In the genomic region with DNA sequence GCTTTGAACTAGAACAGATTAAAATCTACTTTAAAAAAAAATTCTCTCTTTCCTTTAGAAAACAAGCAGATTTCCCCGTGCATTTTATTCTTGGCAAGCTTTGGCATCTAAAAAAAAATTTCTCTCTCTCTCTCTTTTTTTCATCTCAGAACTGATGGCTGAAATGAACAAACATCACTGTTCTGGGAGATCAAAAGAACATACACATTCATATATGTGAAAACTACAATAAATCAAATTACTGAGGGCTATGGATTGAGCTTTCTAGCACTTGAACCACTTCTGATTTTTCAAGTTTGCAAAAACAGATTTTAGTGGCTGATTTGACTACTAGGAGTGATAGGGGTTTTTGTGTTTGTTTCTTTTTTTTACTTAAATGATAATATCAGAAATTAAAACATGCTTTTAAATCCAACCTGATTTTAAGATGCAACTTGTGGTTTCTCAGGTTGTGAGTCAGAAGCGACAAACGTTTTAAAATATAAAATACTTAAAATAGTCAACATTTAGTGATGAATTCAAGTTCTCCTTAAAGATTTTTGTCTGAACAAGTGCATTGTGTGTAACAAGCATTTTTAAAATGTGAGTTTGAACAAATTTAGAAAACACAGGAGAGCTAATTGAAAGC, we compare ENCODE assay signal across 18 cellular contexts. TPM values are rescaled to one million over a fixed set of nuclear protein-coding genes. Genes with fewer than 3 reads are reported as not detected.
DNase-seq lines count a peak whose midpoint lies in the region; ATAC-seq lines count a peak whose summit lies in the region.
"Had no signal": no experiment of that assay in that cellular context is flagged by ENCODE, and none has a peak within 500 bp of the region (broad histone marks: within the 10 kb centered on the region; RNA-seq: fewer than 3 reads in every experiment).

No MANE protein-coding gene starts in this region.

- no peaks in the 10 kb centered on the region for H3K9me3 ChIP-seq in iPS-15b (ENCODE audit: control insufficient read depth, insufficient read depth, low read length)
- H3K9me3 ChIP-seq: gastrocnemius medialis, neutrophil had no signal

- intact Hi-C loops in activated naive CD4-positive, alpha-beta T cell treated with anti-CD3 and anti-CD28 coated beads for 36 hours (cut with micrococcal nuclease) = loop anchor here (5.0 kb wide), 3 partner anchors 158 to 703 kb away; no protein-coding TSS in a partner anchor

- no peaks in the 10 kb centered on the region for H3K4me1 ChIP-seq in iPS-15b (ENCODE audit: control insufficient read depth, insufficient read depth, low read length)

- no peak overlapping the region for H3K9ac ChIP-seq in iPS-15b (ENCODE audit: low read depth, low read length)
- H3K9ac ChIP-seq: BLaER1 treated with 17β-estradiol and CSF1 and Interleukin-3, amounts not matched to agents 10 nM and 100 nM had no signal

- H3K27me3 ChIP-seq in iPS-15b (ENCODE audit: control insufficient read depth, insufficient read depth, low read length) = peaks cover 99% of the 10 kb centered on the region

- H3K4me3 ChIP-seq in iPS-15b (ENCODE audit: low read depth, low read length) = peak overlapping the region; percentile 4
- H3K4me3 ChIP-seq: SK-N-MC had no signal

- H3K4me3 Mint-ChIP-seq in activated naive CD4-positive, alpha-beta T cell treated with anti-CD3 and anti-CD28 coated beads, Interleukin-2, amount 50 U/mL, for 24 hours = peak overlapping the region; percentile 26
- H3K4me3 Mint-ChIP-seq in activated T-helper 17 cell treated with anti-CD3 and anti-CD28 coated beads, Interleukin-2, amount 50 U/mL, for 72 hours = peak overlapping the region; percentile 14
- H3K4me3 Mint-ChIP-seq in stimulated activated naive CD8-positive, alpha-beta T cell treated with anti-CD3 and anti-CD28 coated beads, Interleukin-15, amount 100 ng/mL, for 72 hours = peak overlapping the region; percentile 83 to 84
- no peak overlapping the region for H3K4me3 Mint-ChIP-seq in activated naive CD4-positive, alpha-beta T cell treated with anti-CD3 and anti-CD28 coated beads for 36 hours

- CTCF ChIA-PET in activated naive CD4-positive, alpha-beta T cell treated with anti-CD3 and anti-CD28 coated beads for 36 hours (lab: Charles Lee) = interaction anchor here (0.6 kb wide), 1 partner anchor 311 kb away, joined by 3 read pairs; no protein-coding TSS in a partner anchor

- peak overlapping the region; percentile 73 for H3K27ac Mint-ChIP-seq in activated naive CD4-positive, alpha-beta T cell treated with anti-CD3 and anti-CD28 coated beads, Interleukin-2, amount 50 U/mL, for 24 hours
- H3K27ac Mint-ChIP-seq in activated T-helper 17 cell treated with anti-CD3 and anti-CD28 coated beads, Interleukin-2, amount 50 U/mL, for 72 hours = no peak overlapping the region
- H3K27ac Mint-ChIP-seq in stimulated activated naive CD8-positive, alpha-beta T cell treated with anti-CD3 and anti-CD28 coated beads, Interleukin-15, amount 100 ng/mL, for 72 hours = no peak overlapping the region
- no peak overlapping the region for H3K27ac Mint-ChIP-seq in activated naive CD4-positive, alpha-beta T cell treated with anti-CD3 and anti-CD28 coated beads for 36 hours
- H3K27ac Mint-ChIP-seq: activated CD8-positive, alpha-beta memory T cell treated with anti-CD3 and anti-CD28 coated beads, Interleukin-2, amount 10 ng/mL, durations not matched to agents 7 days and 5 days; mesothelial cell of epicardium had no signal

- H3K4me1 Mint-ChIP-seq in activated naive CD4-positive, alpha-beta T cell treated with anti-CD3 and anti-CD28 coated beads, Interleukin-2, amount 50 U/mL, for 24 hours = peaks cover 50% of the 10 kb centered on the region
- H3K4me1 Mint-ChIP-seq in activated T-helper 17 cell treated with anti-CD3 and anti-CD28 coated beads, Interleukin-2, amount 50 U/mL, for 72 hours = peaks cover 30% of the 10 kb centered on the region
- H3K4me1 Mint-ChIP-seq in stimulated activated naive CD8-positive, alpha-beta T cell treated with anti-CD3 and anti-CD28 coated beads, Interleukin-15, amount 100 ng/mL, for 72 hours = peaks cover 72% of the 10 kb centered on the region
- H3K4me1 Mint-ChIP-seq in activated naive CD4-positive, alpha-beta T cell treated with anti-CD3 and anti-CD28 coated beads for 36 hours (ENCODE audit: low read depth) = peaks cover 55% of the 10 kb centered on the region

- no peaks in the 10 kb centered on the region for H3K36me3 ChIP-seq in iPS-15b (ENCODE audit: control insufficient read depth, insufficient read depth, low read length)
- H3K36me3 ChIP-seq: BLaER1 treated with 17β-estradiol and CSF1 and Interleukin-3, amounts not matched to agents 10 nM and 100 nM; gastrocnemius medialis; neutrophil had no signal

- H3K36me3 Mint-ChIP-seq in activated naive CD4-positive, alpha-beta T cell treated with anti-CD3 and anti-CD28 coated beads, Interleukin-2, amount 50 U/mL, for 24 hours = peaks cover 2% of the 10 kb centered on the region
- H3K36me3 Mint-ChIP-seq in activated T-helper 17 cell treated with anti-CD3 and anti-CD28 coated beads, Interleukin-2, amount 50 U/mL, for 72 hours (ENCODE audit: low read depth) = peaks cover 9% of the 10 kb centered on the region
- no peaks in the 10 kb centered on the region for H3K36me3 Mint-ChIP-seq in activated naive CD4-positive, alpha-beta T cell treated with anti-CD3 and anti-CD28 coated beads for 36 hours (ENCODE audit: low read depth)
- H3K36me3 Mint-ChIP-seq: mesothelial cell of epicardium had no signal

- ATAC-seq in activated T-helper 17 cell treated with anti-CD3 and anti-CD28 coated beads, Interleukin-2, amount 50 U/mL, for 72 hours (replicated peaks) = no peak
- no peak for ATAC-seq in stimulated activated naive CD8-positive, alpha-beta T cell treated with anti-CD3 and anti-CD28 coated beads, Interleukin-15, amount 100 ng/mL, for 72 hours
- ATAC-seq: activated CD8-positive, alpha-beta memory T cell treated with anti-CD3 and anti-CD28 coated beads, Interleukin-2, amount 10 ng/mL, durations not matched to agents 7 days and 5 days; esophagus mucosa; gastrocnemius medialis had no signal

- H3K27me3 Mint-ChIP-seq in activated naive CD4-positive, alpha-beta T cell treated with anti-CD3 and anti-CD28 coated beads, Interleukin-2, amount 50 U/mL, for 24 hours = peaks cover 80% of the 10 kb centered on the region
- peaks cover 85% of the 10 kb centered on the region for H3K27me3 Mint-ChIP-seq in activated T-helper 17 cell treated with anti-CD3 and anti-CD28 coated beads, Interleukin-2, amount 50 U/mL, for 72 hours
- H3K27me3 Mint-ChIP-seq in stimulated activated naive CD8-positive, alpha-beta T cell treated with anti-CD3 and anti-CD28 coated beads, Interleukin-15, amount 100 ng/mL, for 72 hours = peaks cover 100% of the 10 kb centered on the region
- H3K27me3 Mint-ChIP-seq in activated naive CD4-positive, alpha-beta T cell treated with anti-CD3 and anti-CD28 coated beads for 36 hours (ENCODE audit: low read depth) = peaks cover 85% of the 10 kb centered on the region

- H3K9me3 Mint-ChIP-seq in activated naive CD4-positive, alpha-beta T cell treated with anti-CD3 and anti-CD28 coated beads, Interleukin-2, amount 50 U/mL, for 24 hours = peaks cover 5% of the 10 kb centered on the region
- peaks cover 3% of the 10 kb centered on the region for H3K9me3 Mint-ChIP-seq in activated T-helper 17 cell treated with anti-CD3 and anti-CD28 coated beads, Interleukin-2, amount 50 U/mL, for 72 hours
- no peaks in the 10 kb centered on the region for H3K9me3 Mint-ChIP-seq in stimulated activated naive CD8-positive, alpha-beta T cell treated with anti-CD3 and anti-CD28 coated beads, Interleukin-15, amount 100 ng/mL, for 72 hours
- no peaks in the 10 kb centered on the region for H3K9me3 Mint-ChIP-seq in activated naive CD4-positive, alpha-beta T cell treated with anti-CD3 and anti-CD28 coated beads for 36 hours
- H3K9me3 Mint-ChIP-seq: mesothelial cell of epicardium had no signal

- DNase-seq in activated naive CD4-positive, alpha-beta T cell (lab: John Stamatoyannopoulos, UW) = no peak
- DNase-seq in stimulated activated naive CD8-positive, alpha-beta T cell treated with anti-CD3 and anti-CD28 coated beads, Interleukin-15, amount 100 ng/mL, for 72 hours = no peak
- no peak for DNase-seq in activated naive CD4-positive, alpha-beta T cell treated with Interleukin-2 at 50 U/mL for 16 hours
- DNase-seq in activated naive CD4-positive, alpha-beta T cell treated with anti-CD3 and anti-CD28 coated beads for 36 hours = no peak
- DNase-seq in HuH-7 (ENCODE audit: low spot score) = no peak
- DNase-seq: activated CD8-positive, alpha-beta memory T cell treated with anti-CD3 and anti-CD28 coated beads, Interleukin-2, amount 10 ng/mL, durations not matched to agents 7 days and 5 days; central memory CD4-positive, alpha-beta T cell; gastrocnemius medialis; NCI-H510A treated with DMSO at 0.1 percent for 48 hours; substantia nigra had no signal

RNA-seq across cellular contexts. Expression of a gene that starts 3.4 kb away (rescaled TPM):
- under 1 TPM; 0.05 to 0.06 TPM for total RNA-seq in activated T-helper 17 cell treated with anti-CD3 and anti-CD28 coated beads, Interleukin-2, amount 50 U/mL, for 72 hours
- total RNA-seq in activated naive CD4-positive, alpha-beta T cell treated with anti-CD3 and anti-CD28 coated beads for 36 hours = not detected
- total RNA-seq: esophagus mucosa, gastrocnemius medialis had no signal
